12 cellular contexts compared by ENCODE assay signal in genomic region chr12:51240971-51241370, GRCh38. TPM values are rescaled to one million over a fixed set of nuclear protein-coding genes. Genes with fewer than 3 reads are reported as not detected.
DNase-seq lines count a peak whose midpoint lies in the region; ATAC-seq, FAIRE-seq and TF ChIP-seq lines count a peak whose summit lies in the region.
"Had no signal": no experiment of that assay in that cellular context is flagged by ENCODE, and none has a peak within 500 bp of the region (broad histone marks: within the 10 kb centered on the region; RNA-seq: fewer than 3 reads in every experiment).

No MANE protein-coding gene starts in this region.

- H3K9me3 ChIP-seq in HepG2 (ENCODE audit: low read length): no peaks in the 10 kb centered on the region
- H3K9me3 ChIP-seq in right lobe of liver: no peaks in the 10 kb centered on the region
- H3K9me3 ChIP-seq: MG63 had no signal

- H3K9me3 Mint-ChIP-seq in activated naive CD8-positive, alpha-beta T cell treated with anti-CD3 and anti-CD28 coated beads, Interleukin-2, amount 10 ng/mL, durations not matched to agents 7 days and 5 days: no peaks in the 10 kb centered on the region
- H3K9me3 Mint-ChIP-seq in type B pancreatic cell: no peaks in the 10 kb centered on the region

- peaks cover 7% of the 10 kb centered on the region for H3K79me2 ChIP-seq in HepG2 (ENCODE audit: insufficient read depth, low read length)

- H3K9ac ChIP-seq in HepG2 (ENCODE audit: insufficient read depth, low read depth, low read length): no peak overlapping the region

- no peak overlapping the region for H2AFZ ChIP-seq in HepG2 (ENCODE audit: low read length)

- intact Hi-C loops in HepG2 (cut with micrococcal nuclease; ENCODE audit: unreplicated experiment): loop anchor here (10.0 kb wide), 1 partner anchor 196 kb away; the partner anchor contains the start of gene LETMD1
- intact Hi-C loops in right lobe of liver (cut with DNase I): loop anchor here in 1 of 2 donors (10.0 kb wide), 1 partner anchor 186 kb away; no protein-coding TSS in a partner anchor

- H3K27ac Mint-ChIP-seq in activated naive CD8-positive, alpha-beta T cell treated with anti-CD3 and anti-CD28 coated beads, Interleukin-2, amount 10 ng/mL, durations not matched to agents 7 days and 5 days: no peak overlapping the region
- peak overlapping the region; percentile 94 for H3K27ac Mint-ChIP-seq in type B pancreatic cell

- peaks cover 43% of the 10 kb centered on the region for H3K4me1 Mint-ChIP-seq in activated naive CD8-positive, alpha-beta T cell treated with anti-CD3 and anti-CD28 coated beads, Interleukin-2, amount 10 ng/mL, durations not matched to agents 7 days and 5 days
- H3K4me1 Mint-ChIP-seq in type B pancreatic cell (ENCODE audit: unreplicated experiment): peaks cover 11% of the 10 kb centered on the region

- CTCF ChIA-PET in HepG2 (lab: Yijun Ruan, JAX; ENCODE audit: low intra/inter-chr PET ratio, low total read pairs): no interaction called here

- peaks cover 19% of the 10 kb centered on the region for H3K4me1 ChIP-seq in HepG2 (ENCODE audit: insufficient read depth, low read length)
- H3K4me1 ChIP-seq in right lobe of liver: peaks cover 0 to 14% (median 6%) of the 10 kb centered on the region in 4 donors

- FAIRE-seq in HepG2 (lab: Jason Lieb, UNC) (no peak), GM12891 (lab: Jason Lieb, UNC) (no peak)
- FAIRE-seq: endometrium, keratinocyte had no signal

- H3K27ac ChIP-seq in HepG2 (ENCODE audit: extremely low read length, insufficient read depth, low read length) (no peak overlapping the region), right lobe of liver (no peak overlapping the region)

- H3K36me3 ChIP-seq in HepG2 (replicated peaks in 1 of 2; ENCODE audit: control insufficient read depth in 1 of 2, insufficient read depth in 2 of 2, low read length in 2 of 2) (peaks cover 11 to 27% of the 10 kb centered on the region in 2 experiments), right lobe of liver (peaks cover 0 to 44% (median 19%) of the 10 kb centered on the region in 4 donors)

- no TSS peak for BruUV-seq in HepG2 (replicated peaks; lab: Mats Ljungman, UMichigan)

- H3K27me3 Mint-ChIP-seq in activated naive CD8-positive, alpha-beta T cell treated with anti-CD3 and anti-CD28 coated beads, Interleukin-2, amount 10 ng/mL, durations not matched to agents 7 days and 5 days: no peaks in the 10 kb centered on the region
- H3K27me3 Mint-ChIP-seq in type B pancreatic cell: no peaks in the 10 kb centered on the region

- H3K36me3 Mint-ChIP-seq in activated naive CD8-positive, alpha-beta T cell treated with anti-CD3 and anti-CD28 coated beads, Interleukin-2, amount 10 ng/mL, durations not matched to agents 7 days and 5 days: peaks cover 23% of the 10 kb centered on the region
- peaks cover 22% of the 10 kb centered on the region for H3K36me3 Mint-ChIP-seq in type B pancreatic cell

- ATAC-seq in HepG2: no peak
- ATAC-seq in right lobe of liver: no peak
- no peak for ATAC-seq in activated naive CD8-positive, alpha-beta T cell treated with anti-CD3 and anti-CD28 coated beads, Interleukin-2, amount 10 ng/mL, durations not matched to agents 7 days and 5 days (ENCODE audit: low read depth)

- no peak for TF ChIP-seq CTCF in HepG2 (CRISPR knock-in tag; IDR thresholded peaks at IDR 0.05)
- no peak for TF ChIP-seq CTCF in right lobe of liver (IDR thresholded peaks at IDR 0.05)
- no peak for TF ChIP-seq CTCF in type B pancreatic cell (conservative IDR thresholded peaks at IDR 0.05)

- H3K27me3 ChIP-seq in HepG2 (ENCODE audit: control insufficient read depth in 1 of 2, insufficient read depth in 2 of 2, low read length in 2 of 2) (no peaks in the 10 kb centered on the region; a peak in 1 of 5 replicates), right lobe of liver (no peaks in the 10 kb centered on the region)
- H3K27me3 ChIP-seq: MG63 had no signal

- in situ Hi-C loops in HepG2 (cut with HindIII; ENCODE audit: extremely low pct_ligation_motif_present, low pct_unique_long_range_greater_than_20kb): no loop called here
- in situ Hi-C loops in G401 (cut with HindIII; ENCODE audit: low sequenced_read_pairs): no loop called here

- no peak for TF ChIP-seq POLR2A in HepG2 (IDR thresholded peaks at IDR 0.05; ENCODE audit: insufficient read depth in 1 of 2, low read depth in 2 of 2, low read length in 2 of 2)
- TF ChIP-seq POLR2A in right lobe of liver (IDR thresholded peaks at IDR 0.05): no peak
- TF ChIP-seq POLR2A in GM12891 (IDR thresholded peaks at IDR 0.05; ENCODE audit: low read depth, low read length): no peak

- no peak for TF ChIP-seq EP300 in HepG2 (IDR thresholded peaks at IDR 0.05; ENCODE audit: low read depth in 2 of 2, low read length in 2 of 2)
- TF ChIP-seq EP300 in HepG2 (CRISPR knock-in tag; IDR thresholded peaks at IDR 0.05; ENCODE audit: borderline replicate concordance): no peak

- no peak for DNase-seq in HepG2 (ENCODE audit: low spot score)
- no peak for DNase-seq in right lobe of liver
- DNase-seq in activated naive CD8-positive, alpha-beta T cell treated with anti-CD3 and anti-CD28 coated beads, Interleukin-2, amount 10 ng/mL, durations not matched to agents 7 days and 5 days: no peak
- peak; percentile 49 for DNase-seq in iris pigment epithelial cell (ENCODE audit: low read depth)
- DNase-seq in type B pancreatic cell (ENCODE audit: extremely low spot score, unreplicated experiment): no peak
- DNase-seq in G401 (ENCODE audit: low spot score): no peak
- no peak for DNase-seq in GM12891 (ENCODE audit: insufficient read length, low spot score)
- no peak for DNase-seq in islet precursor cell
- DNase-seq: MG63, NCI-H524 had no signal

- 90% methylated on average over 2 of the region's 2 CpGs for WGBS in HepG2 (ENCODE audit: low lambda C conversion rate)
- WGBS in right lobe of liver (ENCODE audit: insufficient coverage, low coverage, low lambda C conversion rate, missing lambda C conversion rate): 82% methylated on average over 2 of the region's 2 CpGs

- POLR2A ChIA-PET in HepG2 (lab: Yijun Ruan, JAX): interaction anchor here (1.4 kb wide), 1 partner anchor 24 kb away, joined by 5 read pairs; the partner anchor contains the start of gene POU6F1
- POLR2A ChIA-PET in activated naive CD8-positive, alpha-beta T cell treated with anti-CD3 and anti-CD28 coated beads, Interleukin-2, amount 10 ng/mL, durations not matched to agents 7 days and 5 days (lab: Charles Lee): interaction anchor here (1.2 to 3.9 kb wide), 2 partner anchors 24 to 159 kb away, joined by 3 to 46 read pairs; partner anchors contain the start of gene POU6F1

- H3K4me3 ChIP-seq in HepG2 (replicated peaks in 1 of 3; ENCODE audit: insufficient read depth in 1 of 3, low read depth in 2 of 3, low read length in 3 of 3) (no peak overlapping the region), right lobe of liver (no peak overlapping the region)
- H3K4me3 ChIP-seq: MG63 had no signal

- no peaks in the 10 kb centered on the region for H4K20me1 ChIP-seq in HepG2 (ENCODE audit: insufficient read depth, low read length)

- no peak overlapping the region for H3K4me2 ChIP-seq in HepG2 (ENCODE audit: low read depth, low read length)

- no peak for TF ChIP-seq RAD21 in HepG2 (CRISPR knock-in tag; IDR thresholded peaks at IDR 0.05)

- peak overlapping the region; percentile 98 for H3K4me3 Mint-ChIP-seq in activated naive CD8-positive, alpha-beta T cell treated with anti-CD3 and anti-CD28 coated beads, Interleukin-2, amount 10 ng/mL, durations not matched to agents 7 days and 5 days
- H3K4me3 Mint-ChIP-seq in type B pancreatic cell: peak overlapping the region; percentile 97

RNA-seq across cellular contexts. Expression of gene DAZAP2, which starts 2.3 kb away (rescaled TPM):
- 64.5 and 84.2 TPM in 2 replicates for total RNA-seq in HepG2 (2016; rRNA removed; fragmentation: Illumina TruSeq; extraction: Trizol)
- total RNA-seq in HepG2 (2016; cell fraction: cytosol; rRNA removed; fragmentation: Illumina TruSeq; extraction: Trizol; ENCODE audit: low read depth): 15.2 and 15.6 TPM in 2 replicates
- 65.9 and 90.3 TPM in 2 replicates for total RNA-seq in HepG2 (2016; cell fraction: insoluble cytoplasmic fraction; rRNA removed; fragmentation: Illumina TruSeq; extraction: Trizol)
- 34.3 and 38.1 TPM in 2 replicates for total RNA-seq in HepG2 (2016; cell fraction: membrane; rRNA removed; fragmentation: Illumina TruSeq; extraction: Trizol)
- total RNA-seq in HepG2 (2016; cell fraction: nucleus; rRNA removed; fragmentation: Illumina TruSeq; extraction: Trizol): 34.2 and 36.6 TPM in 2 replicates
- 222 and 258 TPM in 2 replicates for polyA plus RNA-seq in HepG2 (2011; rRNA removed)
- polyA plus RNA-seq in HepG2 (2011; cell fraction: cytosol; rRNA removed): 182 and 210 TPM in 2 replicates
- polyA plus RNA-seq in HepG2 (2011; cell fraction: nucleus; rRNA removed): 87.4 and 88.0 TPM in 2 replicates
- polyA plus RNA-seq in HepG2 (2012): 76.2 and 108 TPM in 2 replicates
- 19.8 and 24.2 TPM in 2 replicates for polyA plus RNA-seq in HepG2 (2016; cell fraction: cytosol; fragmentation: Illumina TruSeq; extraction: Trizol; ENCODE audit: low read depth)
- 145 and 157 TPM in 2 replicates for polyA plus RNA-seq in HepG2 (2016; cell fraction: insoluble cytoplasmic fraction; fragmentation: Illumina TruSeq; extraction: Trizol; ENCODE audit: low read depth)
- polyA plus RNA-seq in HepG2 (2016; cell fraction: membrane; fragmentation: Illumina TruSeq; extraction: Trizol; ENCODE audit: low read depth): 33.9 and 34.4 TPM in 2 replicates
- polyA plus RNA-seq in HepG2 (2016; cell fraction: nucleus; fragmentation: Illumina TruSeq; extraction: Trizol; ENCODE audit: insufficient read depth, low read depth): 65.7 and 66.4 TPM in 2 replicates
- 262 and 758 TPM in 2 replicates for polyA minus RNA-seq in HepG2 (2011; rRNA and poly(A)+ RNA removed; ENCODE audit: low replicate concordance)
- polyA minus RNA-seq in HepG2 (2011; cell fraction: cytosol; rRNA and poly(A)+ RNA removed): 51.4 and 56.4 TPM in 2 replicates
- 56.5 and 81.8 TPM in 2 replicates for polyA minus RNA-seq in HepG2 (2011; cell fraction: nucleus; rRNA and poly(A)+ RNA removed)
- 100 to 1,000 TPM in 3 of 6 experiments, 10 to 100 TPM in 3; 69.0 to 123 (median 108) TPM for total RNA-seq in right lobe of liver
- 100 to 1,000 TPM; 237 to 249 TPM for total RNA-seq in activated naive CD8-positive, alpha-beta T cell treated with anti-CD3 and anti-CD28 coated beads, Interleukin-2, amount 10 ng/mL, durations not matched to agents 7 days and 5 days
- total RNA-seq in type B pancreatic cell (ENCODE audit: low replicate concordance): 89.0 and 149 TPM in 2 replicates
- 88.8 and 94.2 TPM in 2 replicates for total RNA-seq in G401 (2014; rRNA removed; shearing (Covaris generic))
- polyA plus RNA-seq in GM12891 (2012; ENCODE audit: low read depth, missing spikeins): 109 TPM

RNA-seq across cellular contexts. Expression of gene POU6F1, which starts 23.1 kb away (rescaled TPM):
- total RNA-seq in HepG2 (2016; rRNA removed; fragmentation: Illumina TruSeq; extraction: Trizol) (0.41 and 0.51 TPM in 2 replicates), right lobe of liver (1 to 10 TPM; 2.5 to 7.0 (median 3.6) TPM), type B pancreatic cell (ENCODE audit: low replicate concordance) (5.6 and 6.6 TPM in 2 replicates)
- total RNA-seq in HepG2 (2016; cell fraction: cytosol; rRNA removed; fragmentation: Illumina TruSeq; extraction: Trizol; ENCODE audit: low read depth): 0.10 TPM in 1 of 2 replicates, not detected in the other
- total RNA-seq in HepG2 (2016; cell fraction: insoluble cytoplasmic fraction; rRNA removed; fragmentation: Illumina TruSeq; extraction: Trizol): 0.63 TPM in 1 of 2 replicates, not detected in the other
- 0.45 and 0.59 TPM in 2 replicates for total RNA-seq in HepG2 (2016; cell fraction: membrane; rRNA removed; fragmentation: Illumina TruSeq; extraction: Trizol)
- total RNA-seq in HepG2 (2016; cell fraction: nucleus; rRNA removed; fragmentation: Illumina TruSeq; extraction: Trizol): 0.34 and 0.47 TPM in 2 replicates
- 0.48 and 1.4 TPM in 2 replicates for polyA plus RNA-seq in HepG2 (2011; rRNA removed)
- 0.23 and 0.44 TPM in 2 replicates for polyA plus RNA-seq in HepG2 (2011; cell fraction: cytosol; rRNA removed)
- 1.5 and 1.8 TPM in 2 replicates for polyA plus RNA-seq in HepG2 (2011; cell fraction: nucleus; rRNA removed)
- 0.42 and 0.75 TPM in 2 replicates for polyA plus RNA-seq in HepG2 (2012)
- 0.07 and 0.41 TPM in 2 replicates for polyA plus RNA-seq in HepG2 (2016; cell fraction: cytosol; fragmentation: Illumina TruSeq; extraction: Trizol; ENCODE audit: low read depth)
- 0.44 and 0.77 TPM in 2 replicates for polyA plus RNA-seq in HepG2 (2016; cell fraction: insoluble cytoplasmic fraction; fragmentation: Illumina TruSeq; extraction: Trizol; ENCODE audit: low read depth)
- 0.98 and 1.3 TPM in 2 replicates for polyA plus RNA-seq in HepG2 (2016; cell fraction: membrane; fragmentation: Illumina TruSeq; extraction: Trizol; ENCODE audit: low read depth)
- 0.45 and 1.2 TPM in 2 replicates for polyA plus RNA-seq in HepG2 (2016; cell fraction: nucleus; fragmentation: Illumina TruSeq; extraction: Trizol; ENCODE audit: insufficient read depth, low read depth)
- 0.22 and 7.6 TPM in 2 replicates for polyA minus RNA-seq in HepG2 (2011; rRNA and poly(A)+ RNA removed; ENCODE audit: low replicate concordance)
- polyA minus RNA-seq in HepG2 (2011; cell fraction: cytosol; rRNA and poly(A)+ RNA removed): not detected in 2 replicates
- polyA minus RNA-seq in HepG2 (2011; cell fraction: nucleus; rRNA and poly(A)+ RNA removed): 0.52 and 1.5 TPM in 2 replicates
- total RNA-seq in activated naive CD8-positive, alpha-beta T cell treated with anti-CD3 and anti-CD28 coated beads, Interleukin-2, amount 10 ng/mL, durations not matched to agents 7 days and 5 days: 10 to 100 TPM; 20.6 to 21.8 TPM
- total RNA-seq in G401 (2014; rRNA removed; shearing (Covaris generic)): 0.98 and 4.1 TPM in 2 replicates
- polyA plus RNA-seq in GM12891 (2012; ENCODE audit: low read depth, missing spikeins): 2.9 TPM

RNA-seq across cellular contexts. Expression of gene SMAGP, which starts 29.2 kb away (rescaled TPM):
- total RNA-seq in HepG2 (2016; rRNA removed; fragmentation: Illumina TruSeq; extraction: Trizol) (9.2 and 9.4 TPM in 2 replicates), right lobe of liver (1 to 10 TPM; 2.9 to 9.7 (median 5.6) TPM), type B pancreatic cell (ENCODE audit: low replicate concordance) (35.5 and 80.7 TPM in 2 replicates)
- 8.8 and 9.7 TPM in 2 replicates for total RNA-seq in HepG2 (2016; cell fraction: cytosol; rRNA removed; fragmentation: Illumina TruSeq; extraction: Trizol; ENCODE audit: low read depth)
- 9.1 and 13.6 TPM in 2 replicates for total RNA-seq in HepG2 (2016; cell fraction: insoluble cytoplasmic fraction; rRNA removed; fragmentation: Illumina TruSeq; extraction: Trizol)
- total RNA-seq in HepG2 (2016; cell fraction: membrane; rRNA removed; fragmentation: Illumina TruSeq; extraction: Trizol): 14.6 and 18.5 TPM in 2 replicates
- total RNA-seq in HepG2 (2016; cell fraction: nucleus; rRNA removed; fragmentation: Illumina TruSeq; extraction: Trizol): 7.2 and 9.3 TPM in 2 replicates
- 9.0 and 9.2 TPM in 2 replicates for polyA plus RNA-seq in HepG2 (2011; rRNA removed)
- polyA plus RNA-seq in HepG2 (2011; cell fraction: cytosol; rRNA removed): 6.6 and 9.5 TPM in 2 replicates
- 2.7 and 5.8 TPM in 2 replicates for polyA plus RNA-seq in HepG2 (2011; cell fraction: nucleus; rRNA removed)
- polyA plus RNA-seq in HepG2 (2012): 4.8 and 5.7 TPM in 2 replicates
- polyA plus RNA-seq in HepG2 (2016; cell fraction: cytosol; fragmentation: Illumina TruSeq; extraction: Trizol; ENCODE audit: low read depth): 18.2 and 25.0 TPM in 2 replicates
- polyA plus RNA-seq in HepG2 (2016; cell fraction: insoluble cytoplasmic fraction; fragmentation: Illumina TruSeq; extraction: Trizol; ENCODE audit: low read depth): 16.4 and 20.9 TPM in 2 replicates
- 27.7 and 33.2 TPM in 2 replicates for polyA plus RNA-seq in HepG2 (2016; cell fraction: membrane; fragmentation: Illumina TruSeq; extraction: Trizol; ENCODE audit: low read depth)
- polyA plus RNA-seq in HepG2 (2016; cell fraction: nucleus; fragmentation: Illumina TruSeq; extraction: Trizol; ENCODE audit: insufficient read depth, low read depth): 13.7 and 15.1 TPM in 2 replicates
- polyA minus RNA-seq in HepG2 (2011; rRNA and poly(A)+ RNA removed; ENCODE audit: low replicate concordance): 6.2 and 13.0 TPM in 2 replicates
- polyA minus RNA-seq in HepG2 (2011; cell fraction: cytosol; rRNA and poly(A)+ RNA removed): 1.6 and 1.8 TPM in 2 replicates
- polyA minus RNA-seq in HepG2 (2011; cell fraction: nucleus; rRNA and poly(A)+ RNA removed): 3.0 and 3.2 TPM in 2 replicates
- 1 to 10 TPM; 4.1 to 5.6 TPM for total RNA-seq in activated naive CD8-positive, alpha-beta T cell treated with anti-CD3 and anti-CD28 coated beads, Interleukin-2, amount 10 ng/mL, durations not matched to agents 7 days and 5 days
- 2.7 and 7.5 TPM in 2 replicates for total RNA-seq in G401 (2014; rRNA removed; shearing (Covaris generic))
- 2.7 TPM for polyA plus RNA-seq in GM12891 (2012; ENCODE audit: low read depth, missing spikeins)
